8 cellular contexts compared by ENCODE assay signal in the genomic region with DNA sequence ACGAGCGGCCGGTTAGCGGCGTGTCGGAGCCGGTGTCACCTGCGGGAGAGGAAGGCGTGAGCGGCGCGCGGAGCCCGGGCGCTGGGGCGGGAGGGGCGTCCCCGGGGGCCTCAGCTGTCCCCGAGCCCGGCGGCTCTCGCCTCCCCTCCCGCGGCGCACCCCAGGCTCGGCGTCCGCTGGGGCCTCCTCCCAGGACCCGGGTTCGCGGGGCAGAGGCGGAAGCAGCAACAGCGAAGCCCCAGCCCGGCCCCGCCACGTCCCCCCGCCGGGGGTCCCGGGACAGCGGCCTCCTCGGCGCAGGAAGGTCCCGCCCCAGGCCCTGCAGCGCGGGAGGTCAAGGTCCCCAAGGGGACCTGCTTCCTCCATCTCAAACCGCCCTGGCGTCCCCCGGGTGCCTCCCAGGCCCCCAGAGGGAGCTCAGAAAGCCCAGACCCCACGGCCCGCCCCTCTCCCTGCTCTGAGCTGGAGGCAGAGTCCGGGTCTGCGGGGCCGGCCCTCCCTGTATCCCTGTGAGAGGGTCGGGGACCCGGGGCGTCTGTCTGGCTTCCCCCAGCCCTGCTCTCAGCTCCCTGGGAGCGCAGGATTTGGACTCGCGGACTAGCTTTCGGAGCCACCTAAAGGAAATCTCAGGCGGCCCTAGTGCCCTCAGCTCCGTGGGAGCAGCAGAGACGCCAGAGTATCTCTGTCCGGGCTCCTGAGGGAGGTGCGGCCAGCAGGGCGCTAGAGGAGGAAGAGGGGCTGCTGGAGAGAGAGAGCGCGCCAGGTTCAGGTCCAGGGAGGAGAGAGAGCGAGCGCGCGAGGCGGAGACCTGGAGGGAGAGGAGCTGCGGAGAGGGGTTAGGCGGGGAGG. TPM values are rescaled to one million over a fixed set of nuclear protein-coding genes. Genes with fewer than 3 reads are reported as not detected.
DNase-seq lines count a peak whose midpoint lies in the region; ATAC-seq and TF ChIP-seq lines count a peak whose summit lies in the region.

No MANE protein-coding gene starts in this region.

- H3K27ac Mint-ChIP-seq in chondrocyte (ENCODE audit: unreplicated experiment), result peak overlapping the region; percentile 41

- H3K4me1 Mint-ChIP-seq in chondrocyte (ENCODE audit: low read depth), result peaks cover 14% of the 10 kb centered on the region

- H3K4me3 Mint-ChIP-seq in chondrocyte (ENCODE audit: unreplicated experiment), result peak overlapping the region; percentile 84

- no peak for TF ChIP-seq CTCF in chondrocyte (IDR thresholded peaks at IDR 0.05)

- DNase-seq in ELF-1 (ENCODE audit: low read depth, low spot score) (peak; percentile 59), HT-29 (ENCODE audit: low spot score) (peak; percentile 60), chondrocyte (ENCODE audit: low spot score) (peak; percentile 90), left colon (peak; percentile 51 to 59), DMS153 treated with DMSO at 0.1 percent for 48 hours (lab: John Stamatoyannopoulos, UW; ENCODE audit: unreplicated experiment) (no peak)
- peak; percentile 40 for DNase-seq in stimulated activated CD4-positive, alpha-beta T cell treated with anti-CD3 and anti-CD28 coated beads, Interleukin-4, amount 100 ng/mL, for 1 hour

- ATAC-seq in GM21528 (IDR thresholded peaks at IDR 0.05; ENCODE audit: low FRiP score, unreplicated experiment) (peak; percentile 31), SK-N-SH treated with all-trans-retinoic acid at 6 μM for 48 hours (peak; percentile 50), left colon (peak; percentile 38)

- H3K9me3 Mint-ChIP-seq in chondrocyte (ENCODE audit: low read depth), result no peaks in the 10 kb centered on the region

- intact Hi-C loops in left colon (cut with DNase I, micrococcal nuclease), result no loop called here

- H3K36me3 Mint-ChIP-seq in chondrocyte (ENCODE audit: low read depth), result no peaks in the 10 kb centered on the region

- H3K27me3 Mint-ChIP-seq in chondrocyte (ENCODE audit: low read depth), result no peaks in the 10 kb centered on the region

TF ChIP-seq in SK-N-SH treated with all-trans-retinoic acid at 6 μM for 48 hours, 23 proteins besides CTCF, POLR2A, EP300 and RAD21:
- TF ChIP-seq, protein P1, sequence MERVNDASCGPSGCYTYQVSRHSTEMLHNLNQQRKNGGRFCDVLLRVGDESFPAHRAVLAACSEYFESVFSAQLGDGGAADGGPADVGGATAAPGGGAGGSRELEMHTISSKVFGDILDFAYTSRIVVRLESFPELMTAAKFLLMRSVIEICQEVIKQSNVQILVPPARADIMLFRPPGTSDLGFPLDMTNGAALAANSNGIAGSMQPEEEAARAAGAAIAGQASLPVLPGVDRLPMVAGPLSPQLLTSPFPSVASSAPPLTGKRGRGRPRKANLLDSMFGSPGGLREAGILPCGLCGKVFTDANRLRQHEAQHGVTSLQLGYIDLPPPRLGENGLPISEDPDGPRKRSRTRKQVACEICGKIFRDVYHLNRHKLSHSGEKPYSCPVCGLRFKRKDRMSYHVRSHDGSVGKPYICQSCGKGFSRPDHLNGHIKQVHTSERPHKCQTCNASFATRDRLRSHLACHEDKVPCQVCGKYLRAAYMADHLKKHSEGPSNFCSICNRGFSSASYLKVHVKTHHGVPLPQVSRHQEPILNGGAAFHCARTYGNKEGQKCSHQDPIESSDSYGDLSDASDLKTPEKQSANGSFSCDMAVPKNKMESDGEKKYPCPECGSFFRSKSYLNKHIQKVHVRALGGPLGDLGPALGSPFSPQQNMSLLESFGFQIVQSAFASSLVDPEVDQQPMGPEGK (CRISPR knock-in tag; IDR thresholded peaks at IDR 0.05; ENCODE audit: borderline replicate concordance), result no peak
- TF ChIP-seq ISL1 (CRISPR knock-in tag; IDR thresholded peaks at IDR 0.05), result no peak

RNA-seq across cellular contexts. Expression of a gene that starts 30.6 kb away (rescaled TPM):
- 65.7 and 74.3 TPM in 2 replicates for total RNA-seq in HT-29 (2014; rRNA removed; shearing (Covaris generic))
- 39.4 to 58.1 TPM (median 43.3 TPM) in 3 replicates for total RNA-seq in chondrocyte
- 10 to 100 TPM; 65.2 to 75.1 TPM for total RNA-seq in left colon

RNA-seq across cellular contexts. Expression of a gene that starts 50.7 kb away (rescaled TPM):
- total RNA-seq in HT-29 (2014; rRNA removed; shearing (Covaris generic)), result 11.5 and 16.0 TPM in 2 replicates
- 0.95 to 1.4 TPM (median 1.1 TPM) in 3 replicates for total RNA-seq in chondrocyte
- total RNA-seq in left colon, result 100 to 1,000 TPM in 1 of 2 donors, 10 to 100 TPM in 1; 78.1 to 170 TPM
